ENCODE assay signal across 13 cellular contexts in the genomic region with DNA sequence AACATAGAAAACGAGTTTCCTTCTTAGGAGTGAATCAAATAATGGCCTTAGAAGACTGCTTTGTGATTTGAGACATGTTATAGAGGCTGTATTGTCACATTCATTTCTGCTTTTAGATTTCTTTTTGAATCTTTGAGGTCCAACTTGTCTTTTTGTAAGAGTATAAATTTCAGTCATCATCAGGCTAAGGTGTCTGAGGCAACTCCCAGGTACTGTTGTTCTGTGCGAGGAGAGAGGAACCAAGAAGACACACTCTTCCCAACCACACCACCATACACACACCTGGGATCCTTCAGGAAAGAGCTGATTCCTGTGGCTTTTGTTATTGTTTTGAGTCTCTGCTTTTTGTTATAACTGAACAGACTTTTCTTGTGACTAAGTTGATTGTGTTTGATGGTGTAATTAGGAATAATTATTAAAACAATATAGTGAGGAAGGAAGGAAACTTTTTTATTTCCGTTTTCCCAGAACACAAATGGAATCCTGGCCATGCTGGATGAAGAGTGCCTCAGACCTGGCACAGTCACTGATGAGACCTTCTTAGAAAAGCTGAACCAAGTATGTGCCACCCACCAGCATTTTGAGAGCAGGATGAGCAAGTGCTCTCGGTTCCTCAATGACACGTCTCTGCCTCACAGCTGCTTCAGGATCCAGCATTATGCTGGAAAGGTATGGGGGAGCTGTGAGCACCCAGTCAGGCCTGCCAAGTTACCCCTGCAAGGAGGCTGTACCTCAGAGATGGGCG.
DNase-seq lines count a peak whose midpoint lies in the region; ATAC-seq and TF ChIP-seq lines count a peak whose summit lies in the region.
"Had no signal": no experiment of that assay in that cellular context is flagged by ENCODE, and none has a peak within 500 bp of the region (broad histone marks: within the 10 kb centered on the region; RNA-seq: fewer than 3 reads in every experiment).

No MANE protein-coding gene starts in this region.

- H3K27ac ChIP-seq in neural progenitor cell: no peak overlapping the region
- H3K27ac ChIP-seq: uterus had no signal

- CTCF ChIA-PET in GM10248 (lab: Yijun Ruan, JAX): no interaction called here

- H3K79me2 ChIP-seq in neural progenitor cell (ENCODE audit: low read depth): no peaks in the 10 kb centered on the region

- H3K9ac ChIP-seq in neural progenitor cell: no peak overlapping the region

- H3K9me3 Mint-ChIP-seq in neural progenitor cell: no peaks in the 10 kb centered on the region
- H3K9me3 Mint-ChIP-seq: nephron had no signal

- no peaks in the 10 kb centered on the region for H3K9me3 ChIP-seq in neural progenitor cell (ENCODE audit: low read depth)
- H3K9me3 ChIP-seq: uterus had no signal

- H3K4me2 ChIP-seq in neural progenitor cell: no peak overlapping the region

- no peaks in the 10 kb centered on the region for H3F3A ChIP-seq in neural progenitor cell (ENCODE audit: low read depth)

- POLR2A ChIA-PET in GM10248 (lab: Yijun Ruan, JAX): no interaction called here

- TF ChIP-seq CTCF in GM10248 (IDR thresholded peaks at IDR 0.05; ENCODE audit: control extremely low read depth, extremely low read depth, low read depth, missing control alignments) (no peak), neural progenitor cell (IDR thresholded peaks at IDR 0.05) (no peak)

- no peak overlapping the region for H3K27ac Mint-ChIP-seq in neural progenitor cell

- no peak overlapping the region for H3K4me3 Mint-ChIP-seq in neural progenitor cell
- H3K4me3 Mint-ChIP-seq: nephron had no signal

- H3K27me3 ChIP-seq in neural progenitor cell: no peaks in the 10 kb centered on the region
- H3K27me3 ChIP-seq: uterus had no signal

- no peak overlapping the region for H2AFZ ChIP-seq in neural progenitor cell (replicated peaks)

- peaks cover 34% of the 10 kb centered on the region for H3K36me3 Mint-ChIP-seq in neural progenitor cell

- H4K20me1 ChIP-seq in neural progenitor cell (ENCODE audit: low read depth): no peaks in the 10 kb centered on the region

- peak; percentile 55 for ATAC-seq in GM18519 (IDR thresholded peaks at IDR 0.05; ENCODE audit: low FRiP score, unreplicated experiment)
- ATAC-seq in HG03442 (IDR thresholded peaks at IDR 0.05; ENCODE audit: unreplicated experiment): peak; percentile 75

- no peaks in the 10 kb centered on the region for H3K27me3 Mint-ChIP-seq in neural progenitor cell (ENCODE audit: insufficient read depth, low read depth)

- H3K4me3 ChIP-seq in neural progenitor cell: no peak overlapping the region
- H3K4me3 ChIP-seq: uterus had no signal

- no peaks in the 10 kb centered on the region for H3K4me1 Mint-ChIP-seq in neural progenitor cell

- peak; percentile 13 for DNase-seq in A172 (ENCODE audit: low spot score)
- peak; percentile 91 for DNase-seq in dermis blood vessel endothelial cell
- DNase-seq in GM10248 (ENCODE audit: extremely low spot score): no peak
- no peak for DNase-seq in stimulated activated naive CD4-positive, alpha-beta T cell treated with Interleukin-2 at 50 U/mL for 16 hours (lab: John Stamatoyannopoulos, UW)
- DNase-seq in neural progenitor cell (ENCODE audit: low spot score): no peak
- no peak for DNase-seq in NCI-H1694 treated with DMSO at 0.1 percent for 48 hours (lab: John Stamatoyannopoulos, UW)
- DNase-seq: activated gamma-delta T cell; NCI-H524; stimulated activated CD4-positive, alpha-beta T cell treated with anti-CD3 and anti-CD28 coated beads, Interleukin-4, amount 100 ng/mL, for 1 hour; uterus had no signal

- no peaks in the 10 kb centered on the region for H3K4me1 ChIP-seq in neural progenitor cell
- H3K4me1 ChIP-seq: uterus had no signal

- peaks cover 6% of the 10 kb centered on the region for H3K36me3 ChIP-seq in neural progenitor cell
- H3K36me3 ChIP-seq: uterus had no signal

Comparison
In these comparisons a context has a peak if more than half of its experiments do, and no peak if none do; other contexts are left out.
1. DNase-seq: peak in A172 (single experiment) and dermis blood vessel endothelial cell (single experiment); none in GM10248 (single experiment), stimulated activated naive CD4-positive, alpha-beta T cell treated with Interleukin-2 at 50 U/mL for 16 hours (single experiment), neural progenitor cell (single experiment) and NCI-H1694 treated with DMSO at 0.1 percent for 48 hours (single experiment).